Comparison of ENCODE assay signal across 8 cellular contexts in the genomic region with DNA sequence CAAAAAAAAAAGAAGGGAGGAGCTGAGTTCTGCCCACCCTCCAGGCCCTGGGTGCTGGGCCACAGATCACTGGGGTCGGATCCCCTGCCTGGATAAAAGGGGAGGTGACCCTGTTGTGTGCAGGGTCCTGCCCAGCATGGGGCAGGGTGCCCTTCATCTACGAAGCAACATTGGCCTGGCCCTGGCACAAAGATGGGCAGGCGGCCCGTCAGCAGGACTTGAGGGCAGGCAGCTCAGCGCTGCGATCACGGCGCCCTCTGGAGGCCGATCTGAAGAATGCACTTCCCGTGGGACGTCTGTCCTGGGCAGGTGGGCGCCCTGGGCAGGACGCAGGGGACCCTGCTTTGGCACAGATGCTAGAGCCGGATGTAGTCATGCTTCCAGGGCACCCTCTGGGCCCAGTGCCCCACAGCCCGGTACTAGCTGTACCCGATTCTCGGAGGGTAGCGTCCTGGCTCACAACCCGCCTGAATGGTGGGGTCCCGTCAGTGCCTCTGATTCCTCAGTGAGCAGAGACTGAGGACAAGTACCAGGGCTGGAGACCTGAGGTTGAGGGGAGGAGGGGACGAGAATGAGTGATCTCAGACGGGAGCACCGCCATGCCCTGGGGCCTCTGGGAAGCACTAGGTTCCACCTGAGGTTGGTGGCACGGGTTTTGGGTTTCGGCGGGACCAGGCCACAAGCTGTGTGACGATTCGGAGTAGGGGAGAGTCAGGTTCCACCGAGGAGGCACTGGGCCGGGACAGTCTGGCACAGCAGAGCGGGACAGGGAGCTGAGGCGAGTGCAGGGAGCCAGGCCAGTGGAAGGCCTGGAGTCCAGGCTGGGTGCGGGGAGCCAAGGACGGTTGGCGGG. TPM values are rescaled to one million over a fixed set of nuclear protein-coding genes. Genes with fewer than 3 reads are reported as not detected.
A peak's percentile ranks its signal among the peaks of the same experiment; 100 is the strongest.
DNase-seq lines count a peak whose midpoint lies in the region; ATAC-seq and TF ChIP-seq lines count a peak whose summit lies in the region.

No MANE protein-coding gene starts in this region.

- H3K9me3 Mint-ChIP-seq in activated T-helper 17 cell treated with anti-CD3 and anti-CD28 coated beads, Interleukin-2, amount 50 U/mL, for 72 hours: no peaks in the 10 kb centered on the region

- no peak for TF ChIP-seq POLR2A in Peyer's patch (IDR thresholded peaks at IDR 0.05)

- H3K36me3 ChIP-seq in Peyer's patch (peaks cover 0 to 27% (median 0%) of the 10 kb centered on the region in 3 donors), neutrophil (peaks cover 45% of the 10 kb centered on the region)

- peak; percentile 61 for ATAC-seq in HG03280 (IDR thresholded peaks at IDR 0.05; ENCODE audit: unreplicated experiment)
- ATAC-seq in activated T-helper 17 cell treated with anti-CD3 and anti-CD28 coated beads, Interleukin-2, amount 50 U/mL, for 72 hours (replicated peaks): peak; percentile 27
- no peak for ATAC-seq in HG02840 (IDR thresholded peaks at IDR 0.05; ENCODE audit: low FRiP score, unreplicated experiment)
- ATAC-seq in GM21526 (IDR thresholded peaks at IDR 0.05; ENCODE audit: low FRiP score, unreplicated experiment): no peak

- peaks cover 47% of the 10 kb centered on the region for H3K36me3 Mint-ChIP-seq in activated T-helper 17 cell treated with anti-CD3 and anti-CD28 coated beads, Interleukin-2, amount 50 U/mL, for 72 hours (ENCODE audit: low read depth)

- H3K4me1 ChIP-seq in Peyer's patch (peaks cover 0 to 13% (median 2%) of the 10 kb centered on the region in 4 donors), neutrophil (ENCODE audit: control insufficient read depth in 1 of 2, insufficient read depth in 1 of 2, low read depth in 1 of 2, low read length in 1 of 2) (peaks cover 5% of the 10 kb centered on the region in 2 experiments)

- H3K27ac ChIP-seq in Peyer's patch (peak overlapping the region in 1 of 4 donors; percentile 57), neutrophil (peak overlapping the region; percentile 23)

- DNase-seq in GDM1 (lab: John Stamatoyannopoulos, UW) (peak; percentile 51), Peyer's patch (peak; percentile 65 to 83 (median 75)), fibroblast of villous mesenchyme (ENCODE audit: low read depth) (peak; percentile 60)

- TF ChIP-seq CTCF in Peyer's patch (IDR thresholded peaks at IDR 0.05): peak; percentile 82 to 94 (median 90)
- peak; percentile 91 for TF ChIP-seq CTCF in fibroblast of villous mesenchyme (IDR thresholded peaks at IDR 0.05; ENCODE audit: insufficient read depth, low read depth, low read length)
- TF ChIP-seq CTCF in neutrophil (IDR thresholded peaks at IDR 0.05): peak; percentile 90

- H3K4me3 ChIP-seq in Peyer's patch (no peak overlapping the region), fibroblast of villous mesenchyme (ENCODE audit: low read depth, low read length) (no peak overlapping the region), neutrophil (ENCODE audit: low read depth in 1 of 2, low read length in 1 of 2) (no peak overlapping the region)

- peak overlapping the region; percentile 48 for H3K4me3 Mint-ChIP-seq in activated T-helper 17 cell treated with anti-CD3 and anti-CD28 coated beads, Interleukin-2, amount 50 U/mL, for 72 hours

- no peaks in the 10 kb centered on the region for H3K9me3 ChIP-seq in Peyer's patch
- H3K9me3 ChIP-seq in neutrophil: no peaks in the 10 kb centered on the region

- H3K27me3 ChIP-seq in Peyer's patch (no peaks in the 10 kb centered on the region), neutrophil (no peaks in the 10 kb centered on the region)

- H3K27ac Mint-ChIP-seq in activated T-helper 17 cell treated with anti-CD3 and anti-CD28 coated beads, Interleukin-2, amount 50 U/mL, for 72 hours: peak overlapping the region; percentile 89

- H3K27me3 Mint-ChIP-seq in activated T-helper 17 cell treated with anti-CD3 and anti-CD28 coated beads, Interleukin-2, amount 50 U/mL, for 72 hours: no peaks in the 10 kb centered on the region

- H3K4me1 Mint-ChIP-seq in activated T-helper 17 cell treated with anti-CD3 and anti-CD28 coated beads, Interleukin-2, amount 50 U/mL, for 72 hours: peaks cover 10% of the 10 kb centered on the region

RNA-seq across cellular contexts. Expression of gene ARID5A, which starts 18.0 kb away (rescaled TPM):
- total RNA-seq in Peyer's patch: 10 to 100 TPM in 3 of 4 donors, 1 to 10 TPM in 1; 3.9 to 44.6 (median 16.9) TPM
- 100 to 1,000 TPM; 181 to 252 TPM for total RNA-seq in activated T-helper 17 cell treated with anti-CD3 and anti-CD28 coated beads, Interleukin-2, amount 50 U/mL, for 72 hours
- total RNA-seq in fibroblast of villous mesenchyme: 9.5 and 18.4 TPM in 2 replicates

RNA-seq across cellular contexts. Expression of gene NEURL3, which starts 49.4 kb away (rescaled TPM):
- total RNA-seq in Peyer's patch (10 to 100 TPM in 2 of 4 donors, 1 to 10 TPM in 1, not detected in 1; 1.7 to 23.6 (median 20.2) TPM), fibroblast of villous mesenchyme (not detected in 2 replicates)
- total RNA-seq in activated T-helper 17 cell treated with anti-CD3 and anti-CD28 coated beads, Interleukin-2, amount 50 U/mL, for 72 hours: 1 to 10 TPM in 1 of 2 donors, under 1 TPM in 1; 0.91 to 3.4 TPM

Comparison
In these comparisons a context has a peak if more than half of its experiments do, and no peak if none do; other contexts are left out.
1. ATAC-seq: peak in HG03280 (single experiment) and activated T-helper 17 cell treated with anti-CD3 and anti-CD28 coated beads, Interleukin-2, amount 50 U/mL, for 72 hours (single experiment); none in HG02840 (single experiment) and GM21526 (single experiment).
2. Peak in every context shown above with its lines, with median percentiles within 50 percentile points of each other: DNase-seq and CTCF ChIP-seq.